In genomic region chr16:87956771-87957279, GRCh38 we compare ENCODE assay signal across 7 cellular contexts. TPM values are rescaled to one million over a fixed set of nuclear protein-coding genes. Genes with fewer than 3 reads are reported as not detected.
DNase-seq lines count a peak whose midpoint lies in the region; ATAC-seq, FAIRE-seq and TF ChIP-seq lines count a peak whose summit lies in the region.

No MANE protein-coding gene starts in this region.

- H3K27ac ChIP-seq in stomach: peak overlapping the region in 4 of 5 donors; percentile 41 to 95 (median 79)

- intact Hi-C loops in stomach (cut with DNase I; ENCODE audit: low total_unique reads): no loop called here

- TF ChIP-seq CTCF in stomach (IDR thresholded peaks at IDR 0.05): no peak

- no peaks in the 10 kb centered on the region for H3K9me3 ChIP-seq in stomach

- no peak for ATAC-seq in GM19035 (IDR thresholded peaks at IDR 0.05; ENCODE audit: unreplicated experiment)

- no peak for TF ChIP-seq POLR2A in stomach (IDR thresholded peaks at IDR 0.05)

- WGBS in stomach, 5 donors: 55 to 72% (median 63%) methylated on average over 15 to 21 of the region's 21 CpGs

- no peaks in the 10 kb centered on the region for H3K27me3 ChIP-seq in stomach

- peaks cover 36 to 72% (median 66%) of the 10 kb centered on the region in 4 donors for H3K4me1 ChIP-seq in stomach

- H3K36me3 ChIP-seq in stomach: peaks cover 0 to 24% (median 14%) of the 10 kb centered on the region in 4 donors

- DNase-seq in GM18507 (ENCODE audit: extremely low spot score, insufficient read length, low read depth) (no peak), KG1 (lab: John Stamatoyannopoulos, UW) (peak; percentile 56), iris pigment epithelial cell (ENCODE audit: low read depth) (peak; percentile 81), stomach (no peak), dedifferentiated amniotic fluid mesenchymal stem cell (ENCODE audit: extremely low spot score) (no peak)
- DNase-seq in activated naive CD4-positive, alpha-beta T cell treated with Interleukin-2 at 50 U/mL for 16 hours: peak; percentile 20

- TF ChIP-seq EP300 in stomach (IDR thresholded peaks at IDR 0.05): no peak

- H3K4me3 ChIP-seq in stomach: peak overlapping the region in 1 of 4 donors; percentile 12

- FAIRE-seq in GM18507 (lab: Jason Lieb, UNC): peak; percentile 53

RNA-seq across cellular contexts. Expression of gene BANP, which starts 5.6 kb away (rescaled TPM):
- 100 to 1,000 TPM in 1 of 5 donors, 10 to 100 TPM in 4; 17.4 to 144 (median 71.2) TPM for total RNA-seq in stomach
- polyA plus RNA-seq in stomach: 10 to 100 TPM in 1 of 3 donors, 1 to 10 TPM in 2; 6.0 to 10.3 (median 7.5) TPM

RNA-seq across cellular contexts. Expression of gene CA5A, which starts 20.5 kb away (rescaled TPM):
- total RNA-seq in stomach: not detected
- polyA plus RNA-seq in stomach: not detected

Comparison
In these comparisons a context has a peak if more than half of its experiments do, and no peak if none do; other contexts are left out.
1. DNase-seq: peak in KG1 (single experiment), activated naive CD4-positive, alpha-beta T cell treated with Interleukin-2 at 50 U/mL for 16 hours (single experiment) and iris pigment epithelial cell (single experiment); none in GM18507 (single experiment), stomach (single experiment) and dedifferentiated amniotic fluid mesenchymal stem cell (single experiment).